11 cellular contexts compared by ENCODE assay signal in the genomic region with DNA sequence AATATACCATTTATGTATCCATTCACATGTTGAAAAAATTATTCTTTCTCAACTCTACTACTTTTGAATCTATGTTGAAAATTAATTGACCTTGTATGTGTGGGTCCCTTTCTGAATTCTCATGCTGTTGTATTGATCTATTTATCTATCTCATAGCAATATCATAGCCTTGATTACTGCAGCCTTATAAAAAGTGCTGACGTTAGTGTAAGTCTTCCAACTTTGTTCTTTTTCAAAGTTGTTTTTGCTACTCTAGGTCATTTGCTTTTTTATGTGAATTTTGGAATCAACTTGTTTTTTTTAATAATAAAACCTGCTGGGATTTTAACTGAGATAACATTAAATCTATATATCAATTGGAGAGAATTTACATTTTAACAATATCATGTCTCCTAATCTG. TPM values are rescaled to one million over a fixed set of nuclear protein-coding genes. Genes with fewer than 3 reads are reported as not detected.
"Had no signal": no experiment of that assay in that cellular context is flagged by ENCODE, and none has a peak within 500 bp of the region (broad histone marks: within the 10 kb centered on the region; RNA-seq: fewer than 3 reads in every experiment).

No MANE protein-coding gene starts in this region.

- H3K4me3 ChIP-seq: GM23248, HAP-1 had no signal

- H3K4me1 ChIP-seq: HAP-1 had no signal

- H3K9me3 ChIP-seq: HAP-1 had no signal

- H3K9ac ChIP-seq: GM23248, KMS-11 had no signal

- ATAC-seq: HCT116 had no signal

- H3K36me3 ChIP-seq: HAP-1 had no signal

- H3K4me2 ChIP-seq: KMS-11 had no signal

- H3K27ac ChIP-seq: GM23248, KMS-11 had no signal

- FAIRE-seq: HTR-8/SVneo had no signal

- DNase-seq: GM23248, GOT3, H7, HFFc6, Karpas-422, KBM-7 had no signal

- H2AFZ ChIP-seq: GM23248 had no signal

RNA-seq across cellular contexts. Expression of gene PAX3, which starts 52.2 kb away (rescaled TPM):
- total RNA-seq: GM23248, H7, HT-29 had no signal
- polyA plus RNA-seq: GM23248 had no signal
